ENCODE assay signal across 1 cellular context in genomic region chr11:61792310-61793083, GRCh38.
TF ChIP-seq lines count a peak whose summit lies in the region.

Gene FEN1 (plus strand): TSS chr11:61792911. CDS start chr11:61795362, 2,451 bp downstream.
Gene TMEM258 (minus strand): TSS chr11:61792599. CDS start chr11:61792558, 41 bp downstream.

TF ChIP-seq in K562, 482 proteins besides CTCF, POLR2A, EP300 and RAD21 (continued from another document and continues in another):
- TF ChIP-seq, protein P1, sequence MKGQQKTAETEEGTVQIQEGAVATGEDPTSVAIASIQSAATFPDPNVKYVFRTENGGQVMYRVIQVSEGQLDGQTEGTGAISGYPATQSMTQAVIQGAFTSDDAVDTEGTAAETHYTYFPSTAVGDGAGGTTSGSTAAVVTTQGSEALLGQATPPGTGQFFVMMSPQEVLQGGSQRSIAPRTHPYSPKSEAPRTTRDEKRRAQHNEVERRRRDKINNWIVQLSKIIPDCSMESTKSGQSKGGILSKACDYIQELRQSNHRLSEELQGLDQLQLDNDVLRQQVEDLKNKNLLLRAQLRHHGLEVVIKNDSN (CRISPR knock-in tag; IDR thresholded peaks at IDR 0.05) = peak; percentile 100
- TF ChIP-seq NONO (IDR thresholded peaks at IDR 0.05; ENCODE audit: low read depth in 2 of 2, low read length in 1 of 2) (no peak; a peak in 1 of 4 replicates), RBM15 (IDR thresholded peaks at IDR 0.05; ENCODE audit: insufficient read depth, low read length) (no peak), MNT (conservative IDR thresholded peaks at IDR 0.05) (peak; percentile 97), ZNF695 (CRISPR knock-in tag; IDR thresholded peaks at IDR 0.05) (no peak), IRF1 (CRISPR knock-in tag; IDR thresholded peaks at IDR 0.05; ENCODE audit: borderline replicate concordance) (no peak), SNRNP70 (optimal IDR thresholded peaks at IDR 0.05; ENCODE audit: low read depth, low read length) (no peak), ZFP36 (IDR thresholded peaks at IDR 0.05; ENCODE audit: low read depth, low read length, partially characterized antibody) (no peak), THRB (CRISPR knock-in tag; conservative IDR thresholded peaks at IDR 0.05) (no peak; the same call in 1 of the 2 replicates), DACH1 (IDR thresholded peaks at IDR 0.05; ENCODE audit: partially characterized antibody) (no peak), CC2D1A (IDR thresholded peaks at IDR 0.05) (no peak), ZHX1 (conservative IDR thresholded peaks at IDR 0.05; ENCODE audit: low read length) (no peak), RBM17 (IDR thresholded peaks at IDR 0.05; ENCODE audit: borderline replicate concordance, low read depth, low read length) (no peak), TCF7 (IDR thresholded peaks at IDR 0.05; ENCODE audit: borderline replicate concordance) (no peak), PHF8 (IDR thresholded peaks at IDR 0.05; ENCODE audit: borderline replicate concordance, low read length) (peak; percentile 97), ETV6 (IDR thresholded peaks at IDR 0.05; ENCODE audit: borderline replicate concordance in 1 of 2, low read depth in 2 of 2, low read length in 1 of 2) (no peak), ETV6 (CRISPR knock-in tag; IDR thresholded peaks at IDR 0.05; ENCODE audit: borderline replicate concordance) (peak; percentile 53; the same call in 1 of the 2 replicates), NCOA6 (IDR thresholded peaks at IDR 0.05) (no peak), ZFPM2 (CRISPR knock-in tag; IDR thresholded peaks at IDR 0.05) (0 out of 2 replicates have a peak, but pooled peaks have one; percentile 39), PHF21A (IDR thresholded peaks at IDR 0.05; ENCODE audit: borderline replicate concordance, low read depth) (no peak), MCM2 (IDR thresholded peaks at IDR 0.05; ENCODE audit: low read depth) (no peak), GATA2 (CRISPR knock-in tag; IDR thresholded peaks at IDR 0.05) (no peak), ATF6 (CRISPR knock-in tag; IDR thresholded peaks at IDR 0.05) (peak; percentile 59; the same call in 1 of the 2 replicates), TSHZ1 (CRISPR knock-in tag; IDR thresholded peaks at IDR 0.05) (no peak), ARID2 (IDR thresholded peaks at IDR 0.05) (no peak), ZNF583 (CRISPR knock-in tag; IDR thresholded peaks at IDR 0.05) (peak; percentile 62; the same call in 1 of the 2 replicates), ZNF668 (CRISPR knock-in tag; IDR thresholded peaks at IDR 0.05) (no peak), STAT5A (IDR thresholded peaks at IDR 0.05; ENCODE audit: borderline replicate concordance, low read length) (no peak), CBFB (CRISPR knock-in tag; IDR thresholded peaks at IDR 0.05) (no peak; the same call in 1 of the 2 replicates), SFPQ (IDR thresholded peaks at IDR 0.05; ENCODE audit: low read depth, low read length) (no peak)
- TF ChIP-seq, protein P2, sequence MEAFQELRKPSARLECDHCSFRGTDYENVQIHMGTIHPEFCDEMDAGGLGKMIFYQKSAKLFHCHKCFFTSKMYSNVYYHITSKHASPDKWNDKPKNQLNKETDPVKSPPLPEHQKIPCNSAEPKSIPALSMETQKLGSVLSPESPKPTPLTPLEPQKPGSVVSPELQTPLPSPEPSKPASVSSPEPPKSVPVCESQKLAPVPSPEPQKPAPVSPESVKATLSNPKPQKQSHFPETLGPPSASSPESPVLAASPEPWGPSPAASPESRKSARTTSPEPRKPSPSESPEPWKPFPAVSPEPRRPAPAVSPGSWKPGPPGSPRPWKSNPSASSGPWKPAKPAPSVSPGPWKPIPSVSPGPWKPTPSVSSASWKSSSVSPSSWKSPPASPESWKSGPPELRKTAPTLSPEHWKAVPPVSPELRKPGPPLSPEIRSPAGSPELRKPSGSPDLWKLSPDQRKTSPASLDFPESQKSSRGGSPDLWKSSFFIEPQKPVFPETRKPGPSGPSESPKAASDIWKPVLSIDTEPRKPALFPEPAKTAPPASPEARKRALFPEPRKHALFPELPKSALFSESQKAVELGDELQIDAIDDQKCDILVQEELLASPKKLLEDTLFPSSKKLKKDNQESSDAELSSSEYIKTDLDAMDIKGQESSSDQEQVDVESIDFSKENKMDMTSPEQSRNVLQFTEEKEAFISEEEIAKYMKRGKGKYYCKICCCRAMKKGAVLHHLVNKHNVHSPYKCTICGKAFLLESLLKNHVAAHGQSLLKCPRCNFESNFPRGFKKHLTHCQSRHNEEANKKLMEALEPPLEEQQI (IDR thresholded peaks at IDR 0.05) = no peak
- TF ChIP-seq, protein P3, sequence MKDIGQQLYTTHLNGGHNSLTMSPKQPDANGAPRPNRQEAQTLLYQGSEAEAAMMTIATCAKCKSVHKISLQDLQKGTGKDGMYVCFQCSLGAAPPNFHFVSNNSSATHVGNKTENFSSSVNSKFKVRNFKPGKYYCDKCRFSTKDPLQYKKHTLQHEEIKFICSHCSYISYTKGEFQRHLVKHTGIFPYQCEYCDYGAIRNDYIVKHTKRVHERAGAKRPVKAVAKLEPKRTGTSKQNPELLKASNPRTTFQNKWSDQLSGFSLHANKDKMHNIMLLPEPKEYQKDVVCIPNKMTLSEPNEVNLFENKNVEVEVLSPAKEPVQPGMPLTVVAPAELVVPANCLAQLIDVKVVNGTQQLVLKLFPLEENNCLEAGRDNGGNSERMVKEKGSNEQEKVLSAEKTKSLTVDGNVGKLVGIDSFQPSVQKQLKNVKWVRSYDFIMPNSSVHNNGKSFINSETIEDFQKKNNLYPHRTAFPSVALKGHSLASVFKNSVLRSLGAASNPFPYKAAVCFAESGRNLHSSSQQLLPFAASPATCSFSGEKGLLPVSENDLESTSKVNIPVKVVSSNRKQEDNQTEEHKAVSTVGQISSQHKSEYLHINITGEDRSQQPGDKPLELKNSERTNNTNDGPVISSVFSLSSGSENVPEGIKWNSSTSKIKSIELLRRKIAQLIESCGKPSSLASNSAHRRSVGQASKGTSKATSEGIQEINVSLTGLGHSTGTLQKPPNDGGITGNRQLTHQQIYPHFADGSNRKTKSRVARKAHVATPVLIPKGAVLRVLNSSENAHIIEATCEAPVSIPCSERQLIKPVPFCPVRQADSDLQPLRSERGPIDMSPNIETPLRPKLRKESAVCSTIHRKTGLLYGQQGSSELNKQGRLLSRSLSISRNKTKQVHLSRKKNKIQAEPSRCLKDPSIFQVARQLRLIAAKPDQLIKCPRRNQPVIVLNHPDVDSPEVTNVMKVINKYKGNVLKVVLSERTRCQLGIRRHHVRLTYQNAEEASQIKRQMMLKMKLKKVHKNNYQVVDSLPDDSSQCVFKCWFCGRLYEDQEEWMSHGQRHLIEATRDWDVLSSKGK (CRISPR knock-in tag; IDR thresholded peaks at IDR 0.05) = no peak
